30 cellular contexts compared by ENCODE assay signal in the genomic region with DNA sequence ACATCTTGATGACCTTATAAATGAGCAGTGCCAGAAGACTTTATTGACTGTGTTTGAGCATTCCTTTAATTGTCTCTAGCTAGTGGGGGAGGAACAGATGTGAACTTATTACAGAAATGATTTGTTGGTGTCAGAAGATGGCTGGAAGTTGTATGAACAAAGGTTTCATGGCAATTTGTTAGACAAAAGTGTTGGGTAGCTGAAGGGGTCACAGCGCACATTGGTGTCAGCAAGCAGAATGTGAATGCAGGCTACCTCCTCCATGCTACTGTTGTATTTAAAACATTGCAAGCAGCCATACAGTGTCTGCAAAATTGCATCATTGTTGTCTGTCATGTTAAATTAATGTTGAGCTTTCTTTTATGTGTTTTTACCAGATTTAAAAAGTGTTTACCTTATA.
"Had no signal": no experiment of that assay in that cellular context is flagged by ENCODE, and none has a peak within 500 bp of the region (broad histone marks: within the 10 kb centered on the region; RNA-seq: fewer than 3 reads in every experiment).

No MANE protein-coding gene starts in this region.

- H3K9ac ChIP-seq: neural progenitor cell had no signal

- H3K27ac Mint-ChIP-seq: activated naive CD4-positive, alpha-beta T cell treated with anti-CD3 and anti-CD28 coated beads for 36 hours; activated naive CD8-positive, alpha-beta T cell treated with anti-CD3 and anti-CD28 coated beads for 36 hours; activated T-helper 1 cell treated with anti-CD3 and anti-CD28 coated beads, Interleukin-12 subunit alpha, Interleukin-12 subunit beta, Interleukin-2, Interleukin-4 antibody, amounts not matched to agents 30 ng/mL and 10 ng/mL and 1 ng/mL, durations not matched to agents 14 hours and 24 hours and 36 hours; natural killer cell; neural progenitor cell; T-helper 17 cell had no signal

- H2AFZ ChIP-seq: neural progenitor cell had no signal

- H3K4me2 ChIP-seq: neural progenitor cell had no signal

- H3K9me3 ChIP-seq: esophagus muscularis mucosa, heart right ventricle, left lung, lower lobe of right lung, right atrium auricular region, suprapubic skin, upper lobe of left lung, vagina had no signal

- FAIRE-seq: astrocyte had no signal

- H3K36me3 Mint-ChIP-seq: natural killer cell had no signal

- H3K27me3 ChIP-seq: brain microvascular endothelial cell, esophagus muscularis mucosa, right atrium auricular region, suprapubic skin, upper lobe of left lung, vagina had no signal

- H3K4me3 Mint-ChIP-seq: activated naive CD4-positive, alpha-beta T cell treated with anti-CD3 and anti-CD28 coated beads for 36 hours; activated naive CD8-positive, alpha-beta T cell treated with anti-CD3 and anti-CD28 coated beads for 36 hours; activated T-helper 1 cell treated with anti-CD3 and anti-CD28 coated beads, Interleukin-12 subunit alpha, Interleukin-12 subunit beta, Interleukin-2, Interleukin-4 antibody, amounts not matched to agents 30 ng/mL and 10 ng/mL and 1 ng/mL, durations not matched to agents 14 hours and 24 hours and 36 hours; natural killer cell; neural progenitor cell; T-helper 17 cell had no signal

- H3K27ac ChIP-seq: brain microvascular endothelial cell, esophagus muscularis mucosa, heart right ventricle, left lung, lower lobe of right lung, neural progenitor cell, right atrium auricular region, suprapubic skin, upper lobe of left lung, vagina, WERI-Rb-1 had no signal

- DNase-seq: activated CD4-positive, alpha-beta T cell treated with anti-CD3 and anti-CD28 coated beads for 48 hours; activated CD4-positive, alpha-beta T cell treated with anti-CD3 and anti-CD28 coated beads, Interleukin-2, amount 50 U/mL, for 48 hours; activated CD8-positive, alpha-beta memory T cell treated with anti-CD3 and anti-CD28 coated beads, Interleukin-2, amount 50 U/mL, for 4 hours; activated effector memory CD4-positive, alpha-beta T cell treated with anti-CD3 and anti-CD28 coated beads, Interleukin-2, amount 50 U/mL, for 16 hours; activated naive CD4-positive, alpha-beta T cell treated with anti-CD3 and anti-CD28 coated beads for 36 hours; activated naive CD8-positive, alpha-beta T cell treated with anti-CD3 and anti-CD28 coated beads for 36 hours; activated T-cell treated with anti-CD3 and anti-CD28 coated beads, Interleukin-2, amount 50 U/mL, for 1 hour; brain microvascular endothelial cell; cortex of kidney; foreskin melanocyte; heart right ventricle; kidney glomerular epithelial cell; left lung; lower lobe of right lung; mesenchymal stem cell; natural killer cell; stimulated activated CD4-positive, alpha-beta T cell treated with anti-CD3 and anti-CD28 coated beads, Interleukin-15, amount 100 ng/mL, for 24 hours; stimulated activated naive CD4-positive, alpha-beta T cell; T-helper 17 cell; T1000; upper lobe of left lung; WERI-Rb-1 had no signal

- ATAC-seq: activated CD4-positive, CD25-positive, alpha-beta regulatory T cell treated with anti-CD3 and anti-CD28 coated beads, Interleukin-2, amount 50 U/mL, for 24 hours; heart right ventricle; left lung; lower lobe of right lung; natural killer cell; T-helper 17 cell had no signal

- H3K9me3 Mint-ChIP-seq: activated naive CD4-positive, alpha-beta T cell treated with anti-CD3 and anti-CD28 coated beads for 36 hours; activated naive CD8-positive, alpha-beta T cell treated with anti-CD3 and anti-CD28 coated beads for 36 hours; activated T-helper 1 cell treated with anti-CD3 and anti-CD28 coated beads, Interleukin-12 subunit alpha, Interleukin-12 subunit beta, Interleukin-2, Interleukin-4 antibody, amounts not matched to agents 30 ng/mL and 10 ng/mL and 1 ng/mL, durations not matched to agents 14 hours and 24 hours and 36 hours; natural killer cell; neural progenitor cell had no signal

- H3K4me3 ChIP-seq: esophagus muscularis mucosa, heart right ventricle, left lung, lower lobe of right lung, neural progenitor cell, right atrium auricular region, suprapubic skin, upper lobe of left lung, vagina had no signal

- H3K36me3 ChIP-seq: brain microvascular endothelial cell, esophagus muscularis mucosa, heart right ventricle, left lung, lower lobe of right lung, neural progenitor cell, right atrium auricular region, suprapubic skin, upper lobe of left lung, vagina, WERI-Rb-1 had no signal

- H3K27me3 Mint-ChIP-seq: T-helper 17 cell had no signal
